Comparison of ENCODE assay signal across 8 cellular contexts in genomic region chr14:68794130-68794855, GRCh38. TPM values are rescaled to one million over a fixed set of nuclear protein-coding genes. Genes with fewer than 3 reads are reported as not detected.
DNase-seq lines count a peak whose midpoint lies in the region; ATAC-seq, FAIRE-seq and TF ChIP-seq lines count a peak whose summit lies in the region.

No MANE protein-coding gene starts in this region.

- H3K4me1 ChIP-seq in Panc1 (ENCODE audit: control insufficient read depth, insufficient read depth, low read length) = peaks cover 13% of the 10 kb centered on the region
- H3K4me1 ChIP-seq in tibial artery = peaks cover 0 to 22% (median 10%) of the 10 kb centered on the region in 4 donors

- intact Hi-C loops in Panc1 (cut with micrococcal nuclease; ENCODE audit: unreplicated experiment) (no loop called here), tibial artery (cut with DNase I; ENCODE audit: low total_unique reads) (loop anchor here (5.0 kb wide), 2 partner anchors 247 to 267 kb away; no protein-coding TSS in a partner anchor)

- in situ Hi-C loops in Panc1 (cut with HindIII; ENCODE audit: low pct_unique_long_range_greater_than_20kb, low sequenced_read_pairs) = no loop called here

- H3K9me3 ChIP-seq in Panc1 (ENCODE audit: control insufficient read depth, insufficient read depth, low read depth, low read length) = no peaks in the 10 kb centered on the region
- H3K9me3 ChIP-seq in tibial artery = no peaks in the 10 kb centered on the region

- H3K36me3 ChIP-seq in Panc1 (ENCODE audit: control insufficient read depth, insufficient read depth, low read length) (peaks cover 16% of the 10 kb centered on the region), tibial artery (peaks cover 10 to 33% (median 28%) of the 10 kb centered on the region in 3 donors)

- peak overlapping the region; percentile 84 to 95 for H3K4me3 ChIP-seq in Panc1 (ENCODE audit: low read depth in 2 of 2, low read length in 2 of 2)
- H3K4me3 ChIP-seq in tibial artery = peak overlapping the region; percentile 88 to 95

- no peak for FAIRE-seq in frontal cortex (lab: Jason Lieb, UNC)

- POLR2A ChIA-PET in Panc1 (lab: Charles Lee) = interaction anchor here (0.7 kb wide), 1 partner anchor 978 kb away, joined by 10 read pairs; no protein-coding TSS in a partner anchor

- CTCF ChIA-PET in Panc1 (lab: Charles Lee) = no interaction called here

- peak overlapping the region; percentile 98 for H3K27ac ChIP-seq in Panc1 (ENCODE audit: low read length)
- peak overlapping the region; percentile 96 to 100 for H3K27ac ChIP-seq in tibial artery

- TF ChIP-seq CTCF in Panc1 (IDR thresholded peaks at IDR 0.05) = no peak
- no peak for TF ChIP-seq CTCF in omental fat pad (IDR thresholded peaks at IDR 0.05)
- no peak for TF ChIP-seq CTCF in tibial artery (IDR thresholded peaks at IDR 0.05)

- DNase-seq in NCI-H2227 (lab: John Stamatoyannopoulos, UW; ENCODE audit: unreplicated experiment) (peak; percentile 29), NCI-H2227 treated with DMSO at 0.1 percent for 48 hours (lab: John Stamatoyannopoulos, UW) (no peak), Panc1 (ENCODE audit: low read depth, low spot score) (no peak), activated gamma-delta T cell treated with Interleukin-2 at 50 U/mL for 16 hours (peak; percentile 79), frontal cortex (ENCODE audit: low spot score in 2 of 2) (peak; percentile 68 to 69), omental fat pad (ENCODE audit: low spot score) (peak; percentile 74), tibial artery (peak; percentile 95), NCI-H82 (lab: John Stamatoyannopoulos, UW) (no peak)

- no TSS peak for BruUV-seq in Panc1 (replicated peaks; lab: Mats Ljungman, UMichigan)

- no peak; the same call in 1 of the 2 replicates for ATAC-seq in Panc1
- ATAC-seq in omental fat pad (ENCODE audit: low FRiP score) = peak; percentile 61

- H3K27me3 ChIP-seq in Panc1 (ENCODE audit: control insufficient read depth, insufficient read depth, low read length) = no peaks in the 10 kb centered on the region
- H3K27me3 ChIP-seq in tibial artery = no peaks in the 10 kb centered on the region

RNA-seq across cellular contexts. Expression of gene ZFP36L1, which starts 1.4 kb away (rescaled TPM):
- 84.9 TPM for total RNA-seq in Panc1 (2021; ENCODE audit: unreplicated experiment)
- 126 TPM for polyA plus RNA-seq in Panc1 (2012; ENCODE audit: insufficient read length)
- total RNA-seq in frontal cortex = 4.1 TPM
- 100 to 1,000 TPM; 363 to 395 (median 384) TPM for total RNA-seq in omental fat pad

Comparison
In these comparisons a context has a peak if more than half of its experiments do, and no peak if none do; other contexts are left out.
1. DNase-seq: peak in NCI-H2227 (single experiment), activated gamma-delta T cell treated with Interleukin-2 at 50 U/mL for 16 hours (single experiment), frontal cortex (2 of 2), omental fat pad (single experiment) and tibial artery (2 of 2); none in NCI-H2227 treated with DMSO at 0.1 percent for 48 hours (single experiment), Panc1 (single experiment) and NCI-H82 (single experiment).
2. RNA of gene ZFP36L1, which starts 1.4 kb away (total RNA-seq): 363 to 395 TPM in omental fat pad and 84.9 TPM in Panc1 (single experiment); 4.1 TPM in frontal cortex (single experiment); every median in the first group is over 10 times any median in the second.